Comparison of ENCODE assay signal across 14 cellular contexts in genomic region chr2:128155970-128156369, GRCh38.
"Had no signal": no experiment of that assay in that cellular context is flagged by ENCODE, and none has a peak within 500 bp of the region (broad histone marks: within the 10 kb centered on the region; RNA-seq: fewer than 3 reads in every experiment).

No MANE protein-coding gene starts in this region.

- ATAC-seq: activated CD8-positive, alpha-beta T cell treated with anti-CD3 and anti-CD28 coated beads for 36 hours; activated T-cell treated with anti-CD3 and anti-CD28 coated beads, Interleukin-2, amount 50 U/mL, for 72 hours; foreskin keratinocyte; left lung; stimulated activated naive CD8-positive, alpha-beta T cell treated with anti-CD3 and anti-CD28 coated beads, Interleukin-15, Interleukin-2, amounts not matched to agents 100 U/mL and 50 U/mL, for 24 hours had no signal

- H3K27me3 ChIP-seq: foreskin keratinocyte, left lung, suprapubic skin had no signal

- H3K9me3 ChIP-seq: left lung, suprapubic skin had no signal

- DNase-seq: activated CD4-positive, alpha-beta T cell treated with anti-CD3 and anti-CD28 coated beads for 4 hours; activated CD8-positive, alpha-beta memory T cell treated with anti-CD3 and anti-CD28 coated beads, Interleukin-2, amount 50 U/mL, for 4 hours; activated CD8-positive, alpha-beta T cell treated with anti-CD3 and anti-CD28 coated beads for 36 hours; activated naive CD4-positive, alpha-beta T cell; activated T-cell treated with anti-CD3 and anti-CD28 coated beads, Interleukin-2, amount 50 U/mL, for 72 hours; foreskin keratinocyte; head of caudate nucleus; left lung; mesendoderm; stimulated activated CD4-positive, alpha-beta T cell treated with anti-CD3 and anti-CD28 coated beads, Interleukin-4, amount 100 ng/mL, for 1 hour; stimulated activated CD8-positive, alpha-beta memory T cell treated with anti-CD3 and anti-CD28 coated beads, Interleukin-4, amount 100 ng/mL, for 48 hours; stimulated activated naive CD8-positive, alpha-beta T cell treated with anti-CD3 and anti-CD28 coated beads, Interleukin-15, Interleukin-2, amounts not matched to agents 100 U/mL and 50 U/mL, for 24 hours had no signal

- H3K27ac ChIP-seq: foreskin keratinocyte, left lung, suprapubic skin, VCaP had no signal

- H3K4me1 ChIP-seq: foreskin keratinocyte, left lung, suprapubic skin had no signal

- H3K4me3 ChIP-seq: left lung, suprapubic skin had no signal
